Comparison of ENCODE assay signal across 8 cellular contexts in genomic region chr12:49538740-49539403, GRCh38. TPM values are rescaled to one million over a fixed set of nuclear protein-coding genes. Genes with fewer than 3 reads are reported as not detected.
DNase-seq lines count a peak whose midpoint lies in the region; ATAC-seq and TF ChIP-seq lines count a peak whose summit lies in the region.

TSS of gene KCNH3 (plus strand) at chr12:49539030. CDS start at chr12:49539417, 387 bp downstream.

- TF ChIP-seq POLR2A in adrenal gland (IDR thresholded peaks at IDR 0.05): no peak

- no peaks in the 10 kb centered on the region for H3K9me3 ChIP-seq in CD4-positive, CD25-positive, alpha-beta regulatory T cell (ENCODE audit: control insufficient read depth in 2 of 2, low read length in 2 of 2)
- H3K9me3 ChIP-seq in adrenal gland (replicated peaks in 1 of 3): no peaks in the 10 kb centered on the region
- H3K9me3 ChIP-seq in left ventricle myocardium inferior (replicated peaks): no peaks in the 10 kb centered on the region
- no peaks in the 10 kb centered on the region for H3K9me3 ChIP-seq in psoas muscle
- H3K9me3 ChIP-seq in upper lobe of right lung: no peaks in the 10 kb centered on the region

- WGBS in adrenal gland, 4 donors: 0 to 2% (median 1%) methylated on average over 2 to 90 of the region's 90 CpGs; no CpG with 5 or more reads in 1 of the 4 donors
- 0 to 2% (median 2%) methylated on average over 13 to 90 of the region's 90 CpGs for WGBS in psoas muscle, 3 donors

- peaks cover 0 to 42% (median 23%) of the 10 kb centered on the region in 4 donors for H3K4me1 Mint-ChIP-seq in CD4-positive, CD25-positive, alpha-beta regulatory T cell
- peaks cover 7% of the 10 kb centered on the region for H3K4me1 Mint-ChIP-seq in T-helper 1 cell treated with Interleukin-12 subunit alpha and Interleukin-12 subunit beta and Interleukin-4 antibody, amounts not matched to agents 30 μg/mL and 1 μg/mL, for 36 hours (ENCODE audit: low read depth)

- H3K27ac ChIP-seq in CD4-positive, CD25-positive, alpha-beta regulatory T cell (ENCODE audit: insufficient read depth, low read length, poor library complexity, severe bottlenecking): no peak within 1 kb of the TSS
- H3K27ac ChIP-seq in adrenal gland (no peak within 1 kb of the TSS), left ventricle myocardium inferior (replicated peaks) (no peak within 1 kb of the TSS), psoas muscle (no peak within 1 kb of the TSS), upper lobe of right lung (no peak within 1 kb of the TSS)

- no peak for TF ChIP-seq CTCF in adrenal gland (IDR thresholded peaks at IDR 0.05)
- no peak for TF ChIP-seq CTCF in left ventricle myocardium inferior (IDR thresholded peaks at IDR 0.05; ENCODE audit: borderline replicate concordance)
- no peak for TF ChIP-seq CTCF in psoas muscle (IDR thresholded peaks at IDR 0.05)
- no peak for TF ChIP-seq CTCF in upper lobe of right lung (IDR thresholded peaks at IDR 0.05)

- H3K4me3 ChIP-seq in CD4-positive, CD25-positive, alpha-beta regulatory T cell (ENCODE audit: low read depth, low read length): peak within 1 kb of the TSS; percentile 48
- peak within 1 kb of the TSS in 3 of 4 donors; percentile 6 to 63 (median 14) for H3K4me3 ChIP-seq in adrenal gland
- peak within 1 kb of the TSS; percentile 72 for H3K4me3 ChIP-seq in left ventricle myocardium inferior
- peak within 1 kb of the TSS; percentile 66 for H3K4me3 ChIP-seq in psoas muscle
- peak within 1 kb of the TSS; percentile 53 for H3K4me3 ChIP-seq in upper lobe of right lung

- intact Hi-C loops in adrenal gland (cut with DNase I): no loop called here
- intact Hi-C loops in left ventricle myocardium inferior (cut with micrococcal nuclease): no loop called here
- intact Hi-C loops in psoas muscle (cut with DNase I): loop anchor here in 1 of 2 donors (5.0 kb wide), 1 partner anchor 43 kb away; no protein-coding TSS in a partner anchor
- intact Hi-C loops in upper lobe of right lung (cut with DNase I): no loop called here

- peak within 1 kb of the TSS; percentile 82 to 93 (median 87) for H3K4me3 Mint-ChIP-seq in CD4-positive, CD25-positive, alpha-beta regulatory T cell
- H3K4me3 Mint-ChIP-seq in T-helper 1 cell treated with Interleukin-12 subunit alpha and Interleukin-12 subunit beta and Interleukin-4 antibody, amounts not matched to agents 30 μg/mL and 1 μg/mL, for 36 hours: peak within 1 kb of the TSS; percentile 67

- peak; percentile 89 to 94 for ATAC-seq in CD4-positive, CD25-positive, alpha-beta regulatory T cell (ENCODE audit: low read depth in 2 of 2)
- ATAC-seq in GM21723 (IDR thresholded peaks at IDR 0.05; ENCODE audit: unreplicated experiment) (peak; percentile 68), psoas muscle (peak; percentile 72 to 82 (median 76)), upper lobe of right lung (peak; percentile 82)

- no peaks in the 10 kb centered on the region for H3K36me3 ChIP-seq in CD4-positive, CD25-positive, alpha-beta regulatory T cell (ENCODE audit: control insufficient read depth, insufficient read depth, low read length)
- H3K36me3 ChIP-seq in adrenal gland (replicated peaks in 1 of 2): no peaks in the 10 kb centered on the region
- H3K36me3 ChIP-seq in left ventricle myocardium inferior: no peaks in the 10 kb centered on the region
- H3K36me3 ChIP-seq in psoas muscle (ENCODE audit: insufficient read depth in 1 of 2, low read depth in 1 of 2): no peaks in the 10 kb centered on the region
- H3K36me3 ChIP-seq in upper lobe of right lung: no peaks in the 10 kb centered on the region

- no peaks in the 10 kb centered on the region for H3K36me3 Mint-ChIP-seq in CD4-positive, CD25-positive, alpha-beta regulatory T cell
- no peaks in the 10 kb centered on the region for H3K36me3 Mint-ChIP-seq in T-helper 1 cell treated with Interleukin-12 subunit alpha and Interleukin-12 subunit beta and Interleukin-4 antibody, amounts not matched to agents 30 μg/mL and 1 μg/mL, for 36 hours (ENCODE audit: low read depth)

- peak within 1 kb of the TSS in 1 of 3 donors; percentile 84 for H3K27ac Mint-ChIP-seq in CD4-positive, CD25-positive, alpha-beta regulatory T cell
- H3K27ac Mint-ChIP-seq in T-helper 1 cell treated with Interleukin-12 subunit alpha and Interleukin-12 subunit beta and Interleukin-4 antibody, amounts not matched to agents 30 μg/mL and 1 μg/mL, for 36 hours: no peak within 1 kb of the TSS

- peaks cover 27% of the 10 kb centered on the region for H3K4me1 ChIP-seq in CD4-positive, CD25-positive, alpha-beta regulatory T cell (ENCODE audit: control insufficient read depth, insufficient read depth, low read length, poor library complexity, severe bottlenecking)
- peaks cover 13 to 16% of the 10 kb centered on the region in 2 donors for H3K4me1 ChIP-seq in adrenal gland (replicated peaks in 1 of 2)
- H3K4me1 ChIP-seq in left ventricle myocardium inferior: peaks cover 21% of the 10 kb centered on the region
- H3K4me1 ChIP-seq in psoas muscle: peaks cover 6% of the 10 kb centered on the region
- H3K4me1 ChIP-seq in upper lobe of right lung: peaks cover 6% of the 10 kb centered on the region

- DNase-seq in CD4-positive, CD25-positive, alpha-beta regulatory T cell: peak; percentile 87 to 93 (median 89)
- DNase-seq in NCI-H1092 (lab: John Stamatoyannopoulos, UW): peak; percentile 78
- DNase-seq in adrenal gland: peak; percentile 81 to 88 (median 86)
- DNase-seq in left ventricle myocardium inferior: peak; percentile 83
- DNase-seq in psoas muscle: peak; percentile 79 to 88
- peak; percentile 90 for DNase-seq in upper lobe of right lung

- peaks cover 3% of the 10 kb centered on the region for H3K27me3 ChIP-seq in CD4-positive, CD25-positive, alpha-beta regulatory T cell (ENCODE audit: control insufficient read depth, insufficient read depth, low read length)
- H3K27me3 ChIP-seq in adrenal gland (no peaks in the 10 kb centered on the region), left ventricle myocardium inferior (ENCODE audit: low read depth) (peaks cover 67% of the 10 kb centered on the region), psoas muscle (ENCODE audit: insufficient read depth in 3 of 3, low read length in 2 of 3) (peaks cover 0 to 50% (median 29%) of the 10 kb centered on the region in 3 donors), upper lobe of right lung (peaks cover 48% of the 10 kb centered on the region)

- H3K9me3 Mint-ChIP-seq in CD4-positive, CD25-positive, alpha-beta regulatory T cell: peaks cover 0 to 2% (median 0%) of the 10 kb centered on the region in 7 donors
- no peaks in the 10 kb centered on the region for H3K9me3 Mint-ChIP-seq in T-helper 1 cell treated with Interleukin-12 subunit alpha and Interleukin-12 subunit beta and Interleukin-4 antibody, amounts not matched to agents 30 μg/mL and 1 μg/mL, for 36 hours

- peaks cover 56% of the 10 kb centered on the region for H3K27me3 Mint-ChIP-seq in CD4-positive, CD25-positive, alpha-beta regulatory T cell
- peaks cover 60% of the 10 kb centered on the region for H3K27me3 Mint-ChIP-seq in T-helper 1 cell treated with Interleukin-12 subunit alpha and Interleukin-12 subunit beta and Interleukin-4 antibody, amounts not matched to agents 30 μg/mL and 1 μg/mL, for 36 hours (ENCODE audit: low read depth)

RNA-seq across cellular contexts. Expression of gene KCNH3, which starts in this region (rescaled TPM):
- total RNA-seq in CD4-positive, CD25-positive, alpha-beta regulatory T cell: 1.2 TPM
- 1 to 10 TPM; 1.1 to 2.1 (median 1.5) TPM for polyA plus RNA-seq in CD4-positive, CD25-positive, alpha-beta regulatory T cell
- total RNA-seq in adrenal gland (1 to 10 TPM in 7 of 8 donors, under 1 TPM in 1; 0.30 to 9.6 (median 2.3) TPM), left ventricle myocardium inferior (0.41 TPM), psoas muscle (under 1 TPM in 2 of 4 donors, not detected in 2; 0.04 to 0.32 TPM), upper lobe of right lung (0.90 TPM)
- polyA plus RNA-seq in adrenal gland (10 to 100 TPM in 2 of 3 donors, under 1 TPM in 1; 0.07 to 18.9 (median 18.1) TPM), psoas muscle (under 1 TPM in 2 of 3 donors, not detected in 1; 0.04 to 0.07 TPM)

Comparison
In these comparisons a context has a peak if more than half of its experiments do, and no peak if none do; other contexts are left out.
1. Peak in DNase-seq and H3K4me3 ChIP-seq in left ventricle myocardium inferior; RNA of the gene not detected or under 1 TPM.
2. Peak in DNase-seq, ATAC-seq and H3K4me3 ChIP-seq in psoas muscle; RNA of the gene not detected or under 1 TPM.
3. Peak in DNase-seq, ATAC-seq and H3K4me3 ChIP-seq in upper lobe of right lung; RNA of the gene not detected or under 1 TPM.
4. H3K4me3 ChIP-seq: peak in every context shown above with its lines; median percentile 72 in left ventricle myocardium inferior; 66 in psoas muscle; 53 in upper lobe of right lung; 48 in CD4-positive, CD25-positive, alpha-beta regulatory T cell; 14 in adrenal gland.